Comparison of ENCODE assay signal across 12 cellular contexts in genomic region chr7:140676303-140676702, GRCh38. TPM values are rescaled to one million over a fixed set of nuclear protein-coding genes. Genes with fewer than 3 reads are reported as not detected.
A peak's percentile ranks its signal among the peaks of the same experiment; 100 is the strongest.
DNase-seq lines count a peak whose midpoint lies in the region; ATAC-seq and TF ChIP-seq lines count a peak whose summit lies in the region.
"Had no signal": no experiment of that assay in that cellular context is flagged by ENCODE, and none has a peak within 500 bp of the region (broad histone marks: within the 10 kb centered on the region; RNA-seq: fewer than 3 reads in every experiment).

No MANE protein-coding gene starts in this region.

- H3K9me3 Mint-ChIP-seq in stimulated activated naive CD8-positive, alpha-beta T cell treated with anti-CD3 and anti-CD28 coated beads, Interleukin-15, Interleukin-2, amounts not matched to agents 100 ng/mL and 50 ng/mL, for 24 hours: no peaks in the 10 kb centered on the region

- H3K27ac ChIP-seq in upper lobe of right lung: no peak overlapping the region
- H3K27ac ChIP-seq in GM23248: no peak overlapping the region
- H3K27ac ChIP-seq: A549 had no signal

- in situ Hi-C loops in GM23248 (cut with MboI): no loop called here

- H3K27me3 ChIP-seq in upper lobe of right lung: no peaks in the 10 kb centered on the region
- no peaks in the 10 kb centered on the region for H3K27me3 ChIP-seq in GM23248 (replicated peaks; ENCODE audit: insufficient read depth)

- TF ChIP-seq CTCF in upper lobe of right lung (IDR thresholded peaks at IDR 0.05): no peak

- H3K4me3 Mint-ChIP-seq in stimulated activated naive CD8-positive, alpha-beta T cell treated with anti-CD3 and anti-CD28 coated beads, Interleukin-15, Interleukin-2, amounts not matched to agents 100 ng/mL and 50 ng/mL, for 24 hours: no peak overlapping the region

- no peak for DNase-seq in stimulated activated naive CD8-positive, alpha-beta T cell treated with anti-CD3 and anti-CD28 coated beads, Interleukin-15, Interleukin-2, amounts not matched to agents 100 U/mL and 50 U/mL, for 24 hours
- DNase-seq in MV-4-11 (lab: John Stamatoyannopoulos, UW) (peak; percentile 84), upper lobe of right lung (no peak), GM23248 (no peak), activated T-cell treated with anti-CD3 and anti-CD28 coated beads for 4 hours (no peak), NCI-H187 treated with DMSO at 0.1 percent for 48 hours (lab: John Stamatoyannopoulos, UW) (no peak)
- DNase-seq: glutamatergic neuron had no signal

- H3K27me3 Mint-ChIP-seq in stimulated activated naive CD8-positive, alpha-beta T cell treated with anti-CD3 and anti-CD28 coated beads, Interleukin-15, Interleukin-2, amounts not matched to agents 100 ng/mL and 50 ng/mL, for 24 hours: no peaks in the 10 kb centered on the region

- no peak overlapping the region for H3K4me2 ChIP-seq in GM23248 (ENCODE audit: unreplicated experiment)
- H3K4me2 ChIP-seq: A549 had no signal

- peaks cover 17% of the 10 kb centered on the region for H3K36me3 ChIP-seq in upper lobe of right lung
- H3K36me3 ChIP-seq in GM23248 (ENCODE audit: low read depth): no peaks in the 10 kb centered on the region

- H3K27ac Mint-ChIP-seq in stimulated activated naive CD8-positive, alpha-beta T cell treated with anti-CD3 and anti-CD28 coated beads, Interleukin-15, Interleukin-2, amounts not matched to agents 100 ng/mL and 50 ng/mL, for 24 hours: peak overlapping the region; percentile 53

- intact Hi-C loops in upper lobe of right lung (cut with DNase I): no loop called here

- WGBS in GM23248 (ENCODE audit: low coverage in 1 of 2, low lambda C conversion rate in 2 of 2, missing lambda C conversion rate in 2 of 2), 2 experiments: 77 to 86% methylated on average over 3 of the region's 3 CpGs

- no peaks in the 10 kb centered on the region for H4K20me1 ChIP-seq in GM23248 (ENCODE audit: insufficient read depth)

- no peaks in the 10 kb centered on the region for H3K9me2 ChIP-seq in GM23248 (ENCODE audit: insufficient read depth)

- no peaks in the 10 kb centered on the region for H3K79me2 ChIP-seq in GM23248 (ENCODE audit: insufficient read depth)

- H3K36me3 Mint-ChIP-seq in stimulated activated naive CD8-positive, alpha-beta T cell treated with anti-CD3 and anti-CD28 coated beads, Interleukin-15, Interleukin-2, amounts not matched to agents 100 ng/mL and 50 ng/mL, for 24 hours (ENCODE audit: low read depth): peaks cover 34% of the 10 kb centered on the region

- no peaks in the 10 kb centered on the region for H3K9me3 ChIP-seq in upper lobe of right lung
- no peaks in the 10 kb centered on the region for H3K9me3 ChIP-seq in GM23248 (ENCODE audit: low read depth)
- H3K9me3 ChIP-seq: A549 had no signal

- peaks cover 12% of the 10 kb centered on the region; the same call in 1 of the 2 replicates for H3F3A ChIP-seq in GM23248 (ENCODE audit: insufficient read depth)

- H3K4me1 Mint-ChIP-seq in stimulated activated naive CD8-positive, alpha-beta T cell treated with anti-CD3 and anti-CD28 coated beads, Interleukin-15, Interleukin-2, amounts not matched to agents 100 ng/mL and 50 ng/mL, for 24 hours (ENCODE audit: low read depth): peaks cover 38% of the 10 kb centered on the region

- peaks cover 20% of the 10 kb centered on the region for H3K4me1 ChIP-seq in upper lobe of right lung
- H3K4me1 ChIP-seq in GM23248 (ENCODE audit: insufficient read depth): peaks cover 12% of the 10 kb centered on the region

- H3K4me3 ChIP-seq in upper lobe of right lung (no peak overlapping the region), GM23248 (no peak overlapping the region)
- H3K4me3 ChIP-seq: A549, K562 had no signal

- H2AFZ ChIP-seq in GM23248: no peak overlapping the region

- no peak overlapping the region for H3K9ac ChIP-seq in GM23248

- no peak for ATAC-seq in stimulated activated naive CD8-positive, alpha-beta T cell treated with anti-CD3 and anti-CD28 coated beads, Interleukin-15, Interleukin-2, amounts not matched to agents 100 U/mL and 50 U/mL, for 24 hours
- ATAC-seq in HG02938 (IDR thresholded peaks at IDR 0.05; ENCODE audit: unreplicated experiment) (peak; percentile 59), upper lobe of right lung (peak; percentile 7)
- ATAC-seq: A549, K562, Panc1 had no signal

RNA-seq across cellular contexts. Expression of gene ADCK2, which starts 3.6 kb away (rescaled TPM):
- 18.2 TPM for total RNA-seq in upper lobe of right lung
- total RNA-seq in GM23248 (2014; rRNA removed; shearing (Covaris generic)): 27.1 and 29.0 TPM in 2 replicates
- polyA plus RNA-seq in GM23248 (2016; fragmentation: Nextera tagmentation; extraction: Ambion mirVana): 9.1 and 10.0 TPM in 2 replicates

RNA-seq across cellular contexts. Expression of gene NDUFB2, which starts 20.2 kb away (rescaled TPM):
- total RNA-seq in upper lobe of right lung: 160 TPM
- 236 and 324 TPM in 2 replicates for total RNA-seq in GM23248 (2014; rRNA removed; shearing (Covaris generic))
- polyA plus RNA-seq in GM23248 (2016; fragmentation: Nextera tagmentation; extraction: Ambion mirVana): 411 and 432 TPM in 2 replicates

RNA-seq across cellular contexts. Expression of gene DENND2A, which starts 35.7 kb away (rescaled TPM):
- 26.2 TPM for total RNA-seq in upper lobe of right lung
- 2.2 and 2.4 TPM in 2 replicates for total RNA-seq in GM23248 (2014; rRNA removed; shearing (Covaris generic))
- 0.78 and 1.6 TPM in 2 replicates for polyA plus RNA-seq in GM23248 (2016; fragmentation: Nextera tagmentation; extraction: Ambion mirVana)
- total RNA-seq: K562 had no signal
- polyA plus RNA-seq: K562 had no signal
